ENCODE assay signal across 8 cellular contexts in the genomic region with DNA sequence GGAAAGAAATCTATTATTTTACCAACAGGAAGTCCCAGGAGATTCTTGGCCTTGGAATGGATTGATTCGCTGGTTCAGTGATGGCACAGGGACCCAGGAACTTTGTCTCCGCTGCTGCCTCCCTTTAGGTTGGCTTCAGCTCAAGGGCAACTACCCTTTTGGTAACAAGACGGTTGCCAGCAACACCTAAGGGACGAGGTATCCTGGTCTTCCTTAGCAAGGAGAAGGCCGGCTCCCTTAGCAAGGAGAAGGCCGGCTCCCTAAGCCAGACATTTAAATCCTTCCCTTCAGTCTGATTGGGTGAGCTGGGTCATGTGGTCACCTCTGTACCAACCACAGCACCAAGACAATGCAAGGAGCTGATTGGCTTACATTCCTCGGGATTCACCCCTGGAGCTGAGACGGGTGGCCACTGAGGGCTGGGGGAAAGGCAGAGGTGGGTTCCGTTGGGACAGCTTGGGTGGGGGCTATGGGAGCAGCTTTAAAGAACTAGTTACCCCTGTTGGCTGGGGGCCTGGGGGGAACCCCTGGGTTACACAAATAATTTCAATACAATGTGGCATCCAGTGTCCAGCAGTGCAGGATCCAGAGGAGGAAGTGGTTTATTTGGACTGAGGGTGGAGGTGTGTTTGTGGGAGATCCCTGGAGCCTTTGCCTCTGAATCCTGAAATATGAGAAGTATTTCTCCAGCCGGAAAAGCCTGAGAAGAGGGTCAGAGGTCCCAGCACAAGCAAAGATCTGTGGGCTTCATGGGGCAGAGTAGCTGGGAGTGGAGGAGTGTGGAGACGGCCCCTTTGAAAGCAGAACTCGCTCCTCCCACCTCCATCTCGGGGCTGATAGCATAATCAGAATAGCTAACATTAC. TPM values are rescaled to one million over a fixed set of nuclear protein-coding genes. Genes with fewer than 3 reads are reported as not detected.
DNase-seq lines count a peak whose midpoint lies in the region; ATAC-seq and TF ChIP-seq lines count a peak whose summit lies in the region.

No MANE protein-coding gene starts in this region.

- intact Hi-C loops in esophagus squamous epithelium (cut with DNase I): no loop called here

- TF ChIP-seq CTCF in esophagus squamous epithelium (IDR thresholded peaks at IDR 0.05) (no peak), parathyroid adenoma (IDR thresholded peaks at IDR 0.05) (no peak)

- H3K36me3 ChIP-seq in esophagus squamous epithelium (no peaks in the 10 kb centered on the region), parathyroid adenoma (ENCODE audit: control insufficient read depth, insufficient read depth, low read length) (no peaks in the 10 kb centered on the region)

- peak overlapping the region in 3 of 4 donors; percentile 8 to 73 (median 37) for H3K27ac ChIP-seq in esophagus squamous epithelium
- H3K27ac ChIP-seq in parathyroid adenoma: peak overlapping the region; percentile 24

- H3K9ac ChIP-seq in parathyroid adenoma: no peak overlapping the region

- H3K79me2 ChIP-seq in parathyroid adenoma: no peaks in the 10 kb centered on the region

- no peak overlapping the region for H2AFZ ChIP-seq in parathyroid adenoma

- DNase-seq in ELF-1 (ENCODE audit: low read depth, low spot score): peak; percentile 82
- no peak for DNase-seq in esophagus squamous epithelium (lab: John Stamatoyannopoulos, UW)
- DNase-seq in putamen (ENCODE audit: low spot score): no peak
- DNase-seq in NOMO-1 (lab: John Stamatoyannopoulos, UW; ENCODE audit: unreplicated experiment in 2 of 2): no peak
- no peak for DNase-seq in T-helper 9 cell

- no peak for ATAC-seq in HG03460 (IDR thresholded peaks at IDR 0.05; ENCODE audit: unreplicated experiment)

- H3K4me1 ChIP-seq in esophagus squamous epithelium (peaks cover 6 to 42% (median 10%) of the 10 kb centered on the region in 3 donors), parathyroid adenoma (no peaks in the 10 kb centered on the region)

- H3K27me3 ChIP-seq in esophagus squamous epithelium (no peaks in the 10 kb centered on the region), parathyroid adenoma (ENCODE audit: control insufficient read depth, insufficient read depth, low read length) (no peaks in the 10 kb centered on the region)

- H3K9me3 ChIP-seq in esophagus squamous epithelium (no peaks in the 10 kb centered on the region), parathyroid adenoma (ENCODE audit: control insufficient read depth, low read length) (no peaks in the 10 kb centered on the region)

- peak overlapping the region in 1 of 4 donors; percentile 30 for H3K4me3 ChIP-seq in esophagus squamous epithelium
- H3K4me3 ChIP-seq in parathyroid adenoma (ENCODE audit: low read depth, low read length): no peak overlapping the region

- TF ChIP-seq POLR2A in esophagus squamous epithelium (IDR thresholded peaks at IDR 0.05): no peak

- no peak overlapping the region for H3K4me2 ChIP-seq in parathyroid adenoma (ENCODE audit: low read length)

- WGBS in esophagus squamous epithelium, 2 donors: 70 to 72% methylated on average over 10 to 11 of the region's 13 CpGs

TF ChIP-seq in PFSK-1, 5 proteins besides CTCF, POLR2A, EP300 and RAD21:
- TF ChIP-seq POLR2AphosphoS5 (IDR thresholded peaks at IDR 0.05; ENCODE audit: low read depth, low read length) (0 out of 2 replicates have a peak, but pooled peaks have one; percentile 32), TAF1 (IDR thresholded peaks at IDR 0.05; ENCODE audit: borderline replicate concordance, insufficient read depth, low read length) (0 out of 2 replicates have a peak, but pooled peaks have one; percentile 3)
- TF ChIP-seq, protein P1, sequence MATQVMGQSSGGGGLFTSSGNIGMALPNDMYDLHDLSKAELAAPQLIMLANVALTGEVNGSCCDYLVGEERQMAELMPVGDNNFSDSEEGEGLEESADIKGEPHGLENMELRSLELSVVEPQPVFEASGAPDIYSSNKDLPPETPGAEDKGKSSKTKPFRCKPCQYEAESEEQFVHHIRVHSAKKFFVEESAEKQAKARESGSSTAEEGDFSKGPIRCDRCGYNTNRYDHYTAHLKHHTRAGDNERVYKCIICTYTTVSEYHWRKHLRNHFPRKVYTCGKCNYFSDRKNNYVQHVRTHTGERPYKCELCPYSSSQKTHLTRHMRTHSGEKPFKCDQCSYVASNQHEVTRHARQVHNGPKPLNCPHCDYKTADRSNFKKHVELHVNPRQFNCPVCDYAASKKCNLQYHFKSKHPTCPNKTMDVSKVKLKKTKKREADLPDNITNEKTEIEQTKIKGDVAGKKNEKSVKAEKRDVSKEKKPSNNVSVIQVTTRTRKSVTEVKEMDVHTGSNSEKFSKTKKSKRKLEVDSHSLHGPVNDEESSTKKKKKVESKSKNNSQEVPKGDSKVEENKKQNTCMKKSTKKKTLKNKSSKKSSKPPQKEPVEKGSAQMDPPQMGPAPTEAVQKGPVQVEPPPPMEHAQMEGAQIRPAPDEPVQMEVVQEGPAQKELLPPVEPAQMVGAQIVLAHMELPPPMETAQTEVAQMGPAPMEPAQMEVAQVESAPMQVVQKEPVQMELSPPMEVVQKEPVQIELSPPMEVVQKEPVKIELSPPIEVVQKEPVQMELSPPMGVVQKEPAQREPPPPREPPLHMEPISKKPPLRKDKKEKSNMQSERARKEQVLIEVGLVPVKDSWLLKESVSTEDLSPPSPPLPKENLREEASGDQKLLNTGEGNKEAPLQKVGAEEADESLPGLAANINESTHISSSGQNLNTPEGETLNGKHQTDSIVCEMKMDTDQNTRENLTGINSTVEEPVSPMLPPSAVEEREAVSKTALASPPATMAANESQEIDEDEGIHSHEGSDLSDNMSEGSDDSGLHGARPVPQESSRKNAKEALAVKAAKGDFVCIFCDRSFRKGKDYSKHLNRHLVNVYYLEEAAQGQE (IDR thresholded peaks at IDR 0.05; ENCODE audit: insufficient read depth in 1 of 2, low read depth in 2 of 2, low read length in 2 of 2): no peak; a peak in 1 of 4 replicates

RNA-seq across cellular contexts. Expression of a gene that starts 20.7 kb away (rescaled TPM):
- 504 TPM for polyA plus RNA-seq in PFSK-1 (2012; ENCODE audit: insufficient read length, low read depth)
- 100 to 1,000 TPM in 1 of 4 donors, 10 to 100 TPM in 3; 22.3 to 204 (median 69.0) TPM for total RNA-seq in esophagus squamous epithelium
